In the genomic region with DNA sequence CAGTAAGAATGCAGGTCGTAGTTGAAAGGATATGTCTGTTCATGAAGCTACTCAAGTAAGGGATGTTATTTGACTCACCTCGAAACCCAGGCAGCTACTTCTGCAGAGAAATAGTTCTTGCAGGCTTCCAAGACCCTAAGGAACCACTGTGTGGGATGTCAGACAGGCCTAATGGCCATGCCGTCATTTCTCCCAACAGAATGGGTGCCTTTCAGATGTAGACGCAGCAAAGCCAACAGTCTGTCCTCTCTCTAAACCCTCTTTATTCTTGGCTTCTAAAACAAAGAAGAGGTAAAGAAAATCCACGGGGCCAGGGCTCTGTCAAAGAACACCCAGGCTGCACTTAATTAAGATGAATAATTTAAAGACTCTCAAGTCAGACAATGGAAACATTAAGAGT, we compare ENCODE assay signal across 19 cellular contexts. TPM values are rescaled to one million over a fixed set of nuclear protein-coding genes. Genes with fewer than 3 reads are reported as not detected.
DNase-seq lines count a peak whose midpoint lies in the region; ATAC-seq, FAIRE-seq and TF ChIP-seq lines count a peak whose summit lies in the region.
"Had no signal": no experiment of that assay in that cellular context is flagged by ENCODE, and none has a peak within 500 bp of the region (broad histone marks: within the 10 kb centered on the region; RNA-seq: fewer than 3 reads in every experiment).

No MANE protein-coding gene starts in this region.

- TF ChIP-seq POLR2A in H1 (IDR thresholded peaks at IDR 0.05; ENCODE audit: control extremely low read depth in 1 of 2, low read depth in 2 of 2, low read length in 2 of 2) = no peak

- no peaks in the 10 kb centered on the region for H3K79me2 ChIP-seq in H1 (ENCODE audit: control insufficient read depth in 1 of 2, insufficient read depth in 2 of 2, low read length in 2 of 2)

- FAIRE-seq in HTR-8/SVneo (lab: Jason Lieb, UNC) (peak; percentile 88), H1 (lab: Jason Lieb, UNC) (no peak)
- FAIRE-seq: D721Med, GM12878, H54 had no signal

- no peak overlapping the region; the same call in 1 of the 2 replicates for H4K8ac ChIP-seq in H1 (ENCODE audit: extremely low read depth, insufficient read depth, low read length)

- no peak for TF ChIP-seq CTCF in H1 (IDR thresholded peaks at IDR 0.05; ENCODE audit: control extremely low read depth in 1 of 3, insufficient read depth in 1 of 3, low read depth in 1 of 3, low read length in 3 of 3)
- TF ChIP-seq CTCF in type B pancreatic cell (conservative IDR thresholded peaks at IDR 0.05) = no peak
- TF ChIP-seq CTCF in right atrium auricular region (IDR thresholded peaks at IDR 0.05) = no peak

- no peaks in the 10 kb centered on the region for H3K79me1 ChIP-seq in H1 (ENCODE audit: low read depth, low read length)

- no peak for DNase-seq in HTR-8/SVneo (ENCODE audit: insufficient read length, low spot score)
- DNase-seq in T-helper 17 cell = no peak
- DNase-seq in H1 (ENCODE audit: low read depth in 1 of 2, low spot score in 2 of 2) = no peak
- DNase-seq in type B pancreatic cell (ENCODE audit: extremely low spot score, unreplicated experiment) = no peak
- DNase-seq in cerebellum (ENCODE audit: low spot score) = no peak
- DNase-seq in GM19238 (ENCODE audit: insufficient read length, low spot score) = no peak
- no peak for DNase-seq in right atrium auricular region (ENCODE audit: low spot score)
- no peak for DNase-seq in natural killer cell treated with Interleukin-12 subunit alpha and Interleukin-12 subunit beta and Interleukin-15 and Interleukin-18, amount 100 ng/mL, for 72 hours (ENCODE audit: low spot score)
- DNase-seq: C1 segment of cervical spinal cord; CD4-positive, alpha-beta memory T cell; DMS 273 treated with DMSO at 0.1 percent for 48 hours; DMS79; EL; GDM1; GM23248; HCEC 1CT had no signal

- H2BK15ac ChIP-seq in H1 (ENCODE audit: low read length) = no peak overlapping the region

- H3K23me2 ChIP-seq in H1 (ENCODE audit: low read depth, low read length) = no peaks in the 10 kb centered on the region

- H2BK120ac ChIP-seq in H1 (replicated peaks; ENCODE audit: low read depth, low read length) = no peak overlapping the region

- POLR2A ChIA-PET in H1 (lab: Charles Lee; ENCODE audit: partially characterized antibody) = interaction anchor here (0.6 to 1.5 kb wide), 3 partner anchors 9 to 18 kb away, joined by 3 to 4 read pairs (median 3); no protein-coding TSS in a partner anchor

- no peak overlapping the region for H3K4ac ChIP-seq in H1 (replicated peaks; ENCODE audit: insufficient read length, low read depth, low read length)

- H3K4me1 ChIP-seq in H1 (replicated peaks in 1 of 4; ENCODE audit: control insufficient read depth in 3 of 4, insufficient read depth in 4 of 4, low read length in 3 of 4) (peaks cover 0 to 8% (median 0%) of the 10 kb centered on the region in 4 experiments; a peak in 4 of 7 replicates), right atrium auricular region (no peaks in the 10 kb centered on the region)

- H3K56ac ChIP-seq in H1 (replicated peaks; ENCODE audit: insufficient read length, low read depth, low read length) = no peak overlapping the region

- WGBS in H1 (ENCODE audit: extremely low coverage in 1 of 2, insufficient coverage in 1 of 2, insufficient read length in 1 of 2, insufficient replicate concordance in 2 of 2, low coverage in 1 of 2, low lambda C conversion rate in 2 of 2, missing lambda C conversion rate in 1 of 2), 2 experiments = 64% methylated on average over 5 of the region's 5 CpGs; no CpG with 5 or more reads in 1 of the 2 experiments

- H4K5ac ChIP-seq in H1 (ENCODE audit: insufficient read length, low read depth, low read length) = no peak overlapping the region

- H3K9me3 Mint-ChIP-seq in type B pancreatic cell = peaks cover 16% of the 10 kb centered on the region
- H3K9me3 Mint-ChIP-seq in natural killer cell treated with Interleukin-12 subunit alpha and Interleukin-12 subunit beta and Interleukin-15 and Interleukin-18, amount 100 ng/mL, for 72 hours = no peaks in the 10 kb centered on the region
- H3K9me3 Mint-ChIP-seq: CD4-positive, alpha-beta memory T cell had no signal

- no peak for TF ChIP-seq EP300 in H1 (IDR thresholded peaks at IDR 0.05; ENCODE audit: borderline replicate concordance in 1 of 2, low read depth in 2 of 2, low read length in 2 of 2)

- H3K9me3 ChIP-seq in T-helper 17 cell (ENCODE audit: control insufficient read depth, low read length, poor library complexity, severe bottlenecking) (no peaks in the 10 kb centered on the region), H1 (ENCODE audit: insufficient read depth in 2 of 2, low read depth in 1 of 2, low read length in 1 of 2) (no peaks in the 10 kb centered on the region), right atrium auricular region (no peaks in the 10 kb centered on the region)

- peak overlapping the region in 1 of 2 experiments; percentile 40; a peak in 1 of 4 replicates for H3K4me2 ChIP-seq in H1 (ENCODE audit: insufficient read depth in 1 of 2, low read depth in 2 of 2, low read length in 2 of 2)

- no peak overlapping the region for H4K91ac ChIP-seq in H1 (replicated peaks; ENCODE audit: insufficient read length, low read length)

- H4K20me1 ChIP-seq in H1 (replicated peaks in 1 of 2; ENCODE audit: control insufficient read depth in 1 of 2, insufficient read depth in 2 of 2, low read length in 2 of 2) = no peaks in the 10 kb centered on the region

- peak overlapping the region; percentile 15; the same call in 1 of the 2 replicates for H3K18ac ChIP-seq in H1 (ENCODE audit: extremely low read depth, low read length)

- CTCF ChIA-PET in H1 (lab: Charles Lee; ENCODE audit: partially characterized antibody) = interaction anchor here (1.0 to 1.5 kb wide), 3 partner anchors 56 to 88 kb away, joined by 3 to 5 read pairs (median 3); no protein-coding TSS in a partner anchor

- no peak overlapping the region for H3K23ac ChIP-seq in H1 (ENCODE audit: insufficient read length)

- H3K4me1 Mint-ChIP-seq in T-helper 17 cell (peaks cover 15% of the 10 kb centered on the region), type B pancreatic cell (ENCODE audit: unreplicated experiment) (peaks cover 5% of the 10 kb centered on the region)
- peaks cover 3 to 5% of the 10 kb centered on the region in 2 donors for H3K4me1 Mint-ChIP-seq in natural killer cell treated with Interleukin-12 subunit alpha and Interleukin-12 subunit beta and Interleukin-15 and Interleukin-18, amount 100 ng/mL, for 72 hours (ENCODE audit: low read depth in 2 of 2)

- peaks cover 3% of the 10 kb centered on the region for H3K36me3 Mint-ChIP-seq in T-helper 17 cell (ENCODE audit: low read depth)
- no peaks in the 10 kb centered on the region for H3K36me3 Mint-ChIP-seq in type B pancreatic cell
- H3K36me3 Mint-ChIP-seq in natural killer cell treated with Interleukin-12 subunit alpha and Interleukin-12 subunit beta and Interleukin-15 and Interleukin-18, amount 100 ng/mL, for 72 hours = no peaks in the 10 kb centered on the region
- H3K36me3 Mint-ChIP-seq: CD4-positive, alpha-beta memory T cell had no signal

- no peak overlapping the region; the same call in 1 of the 2 replicates for H2BK12ac ChIP-seq in H1 (ENCODE audit: low read depth, low read length)

- no peak for ATAC-seq in T-helper 17 cell
- no peak for ATAC-seq in natural killer cell treated with Interleukin-12 subunit alpha and Interleukin-12 subunit beta and Interleukin-15 and Interleukin-18, amount 100 ng/mL, for 72 hours
- ATAC-seq: GM12878 had no signal

- no peak overlapping the region; a peak in 1 of 7 replicates for H3K9ac ChIP-seq in H1 (replicated peaks in 1 of 4; ENCODE audit: extremely low read depth in 1 of 4, low read depth in 3 of 4, low read length in 3 of 4)
- H3K9ac ChIP-seq: GM23248 had no signal

- no peak overlapping the region for H2AK5ac ChIP-seq in H1 (ENCODE audit: low read depth, low read length)

- no peaks in the 10 kb centered on the region; a peak in 1 of 7 replicates for H3K27me3 ChIP-seq in H1 (replicated peaks in 1 of 4; ENCODE audit: control insufficient read depth in 3 of 4, extremely low read depth in 1 of 4, insufficient read depth in 3 of 4, low read length in 3 of 4)
- H3K27me3 ChIP-seq in right atrium auricular region = no peaks in the 10 kb centered on the region

- H3K4me3 Mint-ChIP-seq in T-helper 17 cell = no peak overlapping the region
- no peak overlapping the region for H3K4me3 Mint-ChIP-seq in type B pancreatic cell
- H3K4me3 Mint-ChIP-seq in natural killer cell treated with Interleukin-12 subunit alpha and Interleukin-12 subunit beta and Interleukin-15 and Interleukin-18, amount 100 ng/mL, for 72 hours = no peak overlapping the region
- H3K4me3 Mint-ChIP-seq: CD4-positive, alpha-beta memory T cell had no signal

- H3K27me3 Mint-ChIP-seq in T-helper 17 cell (peaks cover 3% of the 10 kb centered on the region), type B pancreatic cell (no peaks in the 10 kb centered on the region)
- peaks cover 4 to 6% of the 10 kb centered on the region in 2 donors for H3K27me3 Mint-ChIP-seq in natural killer cell treated with Interleukin-12 subunit alpha and Interleukin-12 subunit beta and Interleukin-15 and Interleukin-18, amount 100 ng/mL, for 72 hours

- H3K27ac ChIP-seq in H1 (ENCODE audit: low read depth, low read length) = no peak overlapping the region
- no peak overlapping the region for H3K27ac ChIP-seq in right atrium auricular region
- H3K27ac ChIP-seq: GM23248 had no signal

- H2BK20ac ChIP-seq in H1 (ENCODE audit: low read length) = 0 out of 2 replicates have a peak overlapping the region, but pooled peaks have one; percentile 2

- TF ChIP-seq RAD21 in H1 (IDR thresholded peaks at IDR 0.05 in 1 of 2, conservative IDR thresholded peaks at IDR 0.05 in 1 of 2; ENCODE audit: low read depth in 2 of 2, low read length in 2 of 2) = no peak

- H3K27ac Mint-ChIP-seq in T-helper 17 cell (peak overlapping the region; percentile 68), type B pancreatic cell (peak overlapping the region; percentile 6)
- H3K27ac Mint-ChIP-seq in natural killer cell treated with Interleukin-12 subunit alpha and Interleukin-12 subunit beta and Interleukin-15 and Interleukin-18, amount 100 ng/mL, for 72 hours = no peak overlapping the region

- no peak overlapping the region for H2AFZ ChIP-seq in H1 (ENCODE audit: low read length)
- H2AFZ ChIP-seq: GM23248 had no signal

- H3K36me3 ChIP-seq in H1 (ENCODE audit: control insufficient read depth in 2 of 4, insufficient read depth in 4 of 4, low read length in 3 of 4) (no peaks in the 10 kb centered on the region), right atrium auricular region (no peaks in the 10 kb centered on the region)

- no peak overlapping the region for H2BK5ac ChIP-seq in H1 (ENCODE audit: low read depth, low read length)

- H3K14ac ChIP-seq in H1 (ENCODE audit: insufficient read length) = no peak overlapping the region

- H3K4me3 ChIP-seq in H1 (ENCODE audit: extremely low read depth in 1 of 4, insufficient read depth in 2 of 4, low read depth in 3 of 4, low read length in 4 of 4) (no peak overlapping the region), right atrium auricular region (no peak overlapping the region)
- H3K4me3 ChIP-seq: GM12878, GM23248 had no signal

RNA-seq across cellular contexts. Expression of gene ACTN1, which starts 19.0 kb away (rescaled TPM):
- total RNA-seq in T-helper 17 cell (10 to 100 TPM; 36.8 to 88.9 TPM), type B pancreatic cell (ENCODE audit: low replicate concordance) (128 and 176 TPM in 2 replicates), cerebellum (23.1 TPM), right atrium auricular region (100 to 1,000 TPM; 170 to 316 TPM)
- total RNA-seq in H1 (2021; fragmentation: NEBNext Ultra II Directional; extraction: Animal tissue kit (Norgen Biotek cat#: 25700)) = 253 and 262 TPM in 2 replicates
- polyA plus RNA-seq in H1 (2011; rRNA removed) = 236 and 302 TPM in 2 replicates
- polyA plus RNA-seq in H1 (2011; cell fraction: cytosol; rRNA removed) = 181 TPM
- polyA plus RNA-seq in H1 (2011; cell fraction: nucleus; rRNA removed) = 508 TPM
- polyA plus RNA-seq in H1 (2012, experiment 1 of 2) = 230 to 270 TPM (median 252 TPM) in 4 replicates
- 133 TPM for polyA plus RNA-seq in H1 (2012, experiment 2 of 2)
- 162 TPM for polyA plus RNA-seq in H1 (2013, experiment 1 of 2)
- 147 TPM for polyA plus RNA-seq in H1 (2013, experiment 2 of 2)
- polyA minus RNA-seq in H1 (2011; rRNA and poly(A)+ RNA removed) = 205 and 224 TPM in 2 replicates
- polyA minus RNA-seq in H1 (2011; cell fraction: cytosol; rRNA and poly(A)+ RNA removed) = 222 TPM
- 201 TPM for polyA minus RNA-seq in H1 (2011; cell fraction: nucleus; rRNA and poly(A)+ RNA removed)
- 100 to 1,000 TPM in 1 of 2 donors, 10 to 100 TPM in 1; 40.1 to 124 TPM for total RNA-seq in natural killer cell treated with Interleukin-12 subunit alpha and Interleukin-12 subunit beta and Interleukin-15 and Interleukin-18, amount 100 ng/mL, for 72 hours

Comparison
In these comparisons a context has a peak if more than half of its experiments do, and no peak if none do; other contexts are left out.
1. H3K27ac Mint-ChIP-seq: peak in T-helper 17 cell (single experiment) and type B pancreatic cell (single experiment); none in natural killer cell treated with Interleukin-12 subunit alpha and Interleukin-12 subunit beta and Interleukin-15 and Interleukin-18, amount 100 ng/mL, for 72 hours (0 of 2).